In genomic region chr16:10959161-10959560, GRCh38 we compare ENCODE assay signal across 17 cellular contexts.
"Had no signal": no experiment of that assay in that cellular context is flagged by ENCODE, and none has a peak within 500 bp of the region (broad histone marks: within the 10 kb centered on the region; RNA-seq: fewer than 3 reads in every experiment).

No MANE protein-coding gene starts in this region.

- H3K27me3 Mint-ChIP-seq: dendritic cell treated with granulocyte-macrophage colony-stimulating factor and Interleukin-4, amounts not matched to agents 40 ng/mL and 50 ng/mL, for 4 days; effector memory CD8-positive, alpha-beta T cell; naive thymus-derived CD4-positive, alpha-beta T cell had no signal

- H3K4me3 ChIP-seq: esophagus squamous epithelium, gastrocnemius medialis, heart right ventricle, suprapubic skin, thyroid gland, upper lobe of left lung, uterus had no signal

- H3K27me3 ChIP-seq: esophagus squamous epithelium, gastrocnemius medialis, heart right ventricle, neutrophil, suprapubic skin, thyroid gland, upper lobe of left lung, uterus had no signal

- H3K4me1 ChIP-seq: uterus had no signal

- H3K36me3 ChIP-seq: uterus had no signal

- H3K9me3 Mint-ChIP-seq: dendritic cell treated with granulocyte-macrophage colony-stimulating factor and Interleukin-4, amounts not matched to agents 40 ng/mL and 50 ng/mL, for 4 days; effector memory CD8-positive, alpha-beta T cell; naive thymus-derived CD4-positive, alpha-beta T cell had no signal

- H3K27ac Mint-ChIP-seq: dendritic cell treated with granulocyte-macrophage colony-stimulating factor and Interleukin-4, amounts not matched to agents 40 ng/mL and 50 ng/mL, for 4 days; effector memory CD8-positive, alpha-beta T cell had no signal

- H3K27ac ChIP-seq: esophagus squamous epithelium, heart right ventricle, neutrophil, suprapubic skin, thyroid gland, upper lobe of left lung, uterus had no signal

- H3K9me3 ChIP-seq: esophagus squamous epithelium, gastrocnemius medialis, heart right ventricle, neutrophil, suprapubic skin, thyroid gland, upper lobe of left lung, uterus had no signal

- ATAC-seq: effector memory CD8-positive, alpha-beta T cell; gastrocnemius medialis; heart right ventricle; naive thymus-derived CD4-positive, alpha-beta T cell; right cardiac atrium; stimulated activated naive CD8-positive, alpha-beta T cell treated with anti-CD3 and anti-CD28 coated beads, Interleukin-15, Interleukin-2, amounts not matched to agents 100 U/mL and 50 U/mL, for 24 hours had no signal

- DNase-seq: effector memory CD8-positive, alpha-beta T cell; esophagus squamous epithelium; gastrocnemius medialis; heart right ventricle; hypothalamus; kidney glomerular epithelial cell; naive thymus-derived CD4-positive, alpha-beta T cell; right cardiac atrium; small intestine; stimulated activated CD4-positive, alpha-beta T cell treated with anti-CD3 and anti-CD28 coated beads, Interleukin-12 subunit alpha, Interleukin-12 subunit beta, amount 100 ng/mL, for 4 hours; stimulated activated naive CD8-positive, alpha-beta T cell treated with anti-CD3 and anti-CD28 coated beads, Interleukin-15, Interleukin-2, amounts not matched to agents 100 U/mL and 50 U/mL, for 24 hours; thyroid gland; upper lobe of left lung; uterus had no signal

- H3K4me3 Mint-ChIP-seq: dendritic cell treated with granulocyte-macrophage colony-stimulating factor and Interleukin-4, amounts not matched to agents 40 ng/mL and 50 ng/mL, for 4 days; effector memory CD8-positive, alpha-beta T cell; naive thymus-derived CD4-positive, alpha-beta T cell had no signal
